Comparison of ENCODE assay signal across 24 cellular contexts in genomic region chr2:69958480-69958879, GRCh38.
"Had no signal": no experiment of that assay in that cellular context is flagged by ENCODE, and none has a peak within 500 bp of the region (broad histone marks: within the 10 kb centered on the region; RNA-seq: fewer than 3 reads in every experiment).

No MANE protein-coding gene starts in this region.

- H3K4me1 ChIP-seq: right atrium auricular region, thyroid gland, upper lobe of left lung had no signal

- H3K36me3 ChIP-seq: neural progenitor cell, right atrium auricular region, thyroid gland, upper lobe of left lung had no signal

- H3K27ac Mint-ChIP-seq: activated CD4-positive, alpha-beta T cell treated with anti-CD3 and anti-CD28 coated beads for 36 hours; activated CD8-positive, alpha-beta memory T cell treated with anti-CD3 and anti-CD28 coated beads, Interleukin-2, amount 10 ng/mL, durations not matched to agents 7 days and 5 days; activated CD8-positive, alpha-beta T cell treated with anti-CD3 and anti-CD28 coated beads, Interleukin-2, amount 10 ng/mL, durations not matched to agents 7 days and 5 days; activated naive CD4-positive, alpha-beta T cell treated with anti-CD3 and anti-CD28 coated beads, Interleukin-2, amount 50 U/mL, for 24 hours; activated naive CD8-positive, alpha-beta T cell treated with anti-CD3 and anti-CD28 coated beads, Interleukin-2, amount 50 U/mL, for 24 hours; activated T-helper 1 cell treated with anti-CD3 and anti-CD28 coated beads, Interleukin-12 subunit alpha, Interleukin-12 subunit beta, Interleukin-2, Interleukin-4 antibody, amounts not matched to agents 30 ng/mL and 10 ng/mL and 1 ng/mL, durations not matched to agents 14 hours and 24 hours and 36 hours; memory B cell; natural killer cell; neural progenitor cell; stimulated activated memory B cell treated with anti-CD40 and anti-IgM and Interleukin-4, amounts not matched to agents 10 μg/mL and 1 μg/mL and 100 μg/mL, for 72 hours; stimulated activated naive CD8-positive, alpha-beta T cell treated with anti-CD3 and anti-CD28 coated beads, Interleukin-15, amount 100 ng/mL, for 72 hours had no signal

- H3K4me2 ChIP-seq: neural progenitor cell, smooth muscle cell had no signal

- ATAC-seq: activated CD4-positive, alpha-beta T cell treated with anti-CD3 and anti-CD28 coated beads for 36 hours; activated CD8-positive, alpha-beta T cell treated with anti-CD3 and anti-CD28 coated beads, Interleukin-2, amount 10 ng/mL, durations not matched to agents 7 days and 5 days; activated naive CD8-positive, alpha-beta T cell treated with anti-CD3 and anti-CD28 coated beads, Interleukin-2, amount 50 U/mL, for 24 hours; esophagus mucosa; left colon; natural killer cell; stimulated activated memory B cell treated with anti-CD40 and anti-IgM and Interleukin-4, amounts not matched to agents 10 μg/mL and 1 μg/mL and 100 μg/mL, for 72 hours had no signal

- H3K27me3 Mint-ChIP-seq: activated naive CD4-positive, alpha-beta T cell treated with anti-CD3 and anti-CD28 coated beads, Interleukin-2, amount 50 U/mL, for 24 hours; stimulated activated memory B cell treated with anti-CD40 and anti-IgM and Interleukin-4, amounts not matched to agents 10 μg/mL and 1 μg/mL and 100 μg/mL, for 72 hours had no signal

- H3K9me3 Mint-ChIP-seq: activated naive CD4-positive, alpha-beta T cell treated with anti-CD3 and anti-CD28 coated beads, Interleukin-2, amount 50 U/mL, for 24 hours; activated naive CD8-positive, alpha-beta T cell treated with anti-CD3 and anti-CD28 coated beads, Interleukin-2, amount 50 U/mL, for 24 hours; activated T-helper 1 cell treated with anti-CD3 and anti-CD28 coated beads, Interleukin-12 subunit alpha, Interleukin-12 subunit beta, Interleukin-2, Interleukin-4 antibody, amounts not matched to agents 30 ng/mL and 10 ng/mL and 1 ng/mL, durations not matched to agents 14 hours and 24 hours and 36 hours; memory B cell; natural killer cell; neural progenitor cell; stimulated activated memory B cell treated with anti-CD40 and anti-IgM and Interleukin-4, amounts not matched to agents 10 μg/mL and 1 μg/mL and 100 μg/mL, for 72 hours; stimulated activated naive CD8-positive, alpha-beta T cell treated with anti-CD3 and anti-CD28 coated beads, Interleukin-15, amount 100 ng/mL, for 72 hours had no signal

- H3K4me3 ChIP-seq: neural progenitor cell, right atrium auricular region, smooth muscle cell, thyroid gland, upper lobe of left lung had no signal

- H3K36me3 Mint-ChIP-seq: activated CD8-positive, alpha-beta memory T cell treated with anti-CD3 and anti-CD28 coated beads, Interleukin-2, amount 10 ng/mL, durations not matched to agents 7 days and 5 days; activated naive CD4-positive, alpha-beta T cell treated with anti-CD3 and anti-CD28 coated beads, Interleukin-2, amount 50 U/mL, for 24 hours; memory B cell; natural killer cell; neural progenitor cell; stimulated activated memory B cell treated with anti-CD40 and anti-IgM and Interleukin-4, amounts not matched to agents 10 μg/mL and 1 μg/mL and 100 μg/mL, for 72 hours had no signal

- H3K27me3 ChIP-seq: neural progenitor cell, right atrium auricular region, thyroid gland, upper lobe of left lung had no signal

- H3K27ac ChIP-seq: neural progenitor cell, right atrium auricular region, thyroid gland, upper lobe of left lung had no signal

- H3K4me3 Mint-ChIP-seq: activated CD4-positive, alpha-beta T cell treated with anti-CD3 and anti-CD28 coated beads for 36 hours; activated CD8-positive, alpha-beta memory T cell treated with anti-CD3 and anti-CD28 coated beads, Interleukin-2, amount 10 ng/mL, durations not matched to agents 7 days and 5 days; activated CD8-positive, alpha-beta T cell treated with anti-CD3 and anti-CD28 coated beads, Interleukin-2, amount 10 ng/mL, durations not matched to agents 7 days and 5 days; activated naive CD4-positive, alpha-beta T cell treated with anti-CD3 and anti-CD28 coated beads, Interleukin-2, amount 50 U/mL, for 24 hours; activated naive CD8-positive, alpha-beta T cell treated with anti-CD3 and anti-CD28 coated beads, Interleukin-2, amount 50 U/mL, for 24 hours; activated T-helper 1 cell treated with anti-CD3 and anti-CD28 coated beads, Interleukin-12 subunit alpha, Interleukin-12 subunit beta, Interleukin-2, Interleukin-4 antibody, amounts not matched to agents 30 ng/mL and 10 ng/mL and 1 ng/mL, durations not matched to agents 14 hours and 24 hours and 36 hours; memory B cell; natural killer cell; neural progenitor cell; stimulated activated memory B cell treated with anti-CD40 and anti-IgM and Interleukin-4, amounts not matched to agents 10 μg/mL and 1 μg/mL and 100 μg/mL, for 72 hours; stimulated activated naive CD8-positive, alpha-beta T cell treated with anti-CD3 and anti-CD28 coated beads, Interleukin-15, amount 100 ng/mL, for 72 hours had no signal

- H2AFZ ChIP-seq: neural progenitor cell had no signal

- H3K9me3 ChIP-seq: right atrium auricular region, thyroid gland, upper lobe of left lung had no signal

- DNase-seq: activated CD4-positive, alpha-beta T cell treated with anti-CD3 and anti-CD28 coated beads for 36 hours; activated CD4-positive, CD25-positive, alpha-beta regulatory T cell; activated CD8-positive, alpha-beta memory T cell treated with anti-CD3 and anti-CD28 coated beads, Interleukin-2, amount 10 ng/mL, durations not matched to agents 7 days and 5 days; activated CD8-positive, alpha-beta T cell treated with anti-CD3 and anti-CD28 coated beads, Interleukin-2, amount 10 ng/mL, durations not matched to agents 7 days and 5 days; activated naive CD8-positive, alpha-beta T cell treated with anti-CD3 and anti-CD28 coated beads, Interleukin-2, amount 50 U/mL, for 24 hours; amygdala; central memory CD4-positive, alpha-beta T cell; hippocampal formation; left colon; natural killer cell; stimulated activated CD4-positive, alpha-beta T cell treated with anti-CD3 and anti-CD28 coated beads, Interleukin-1b, Interleukin-23, amount 100 ng/mL, for 48 hours; stimulated activated CD4-positive, alpha-beta T cell treated with anti-CD3 and anti-CD28 coated beads, Interleukin-4, amount 100 ng/mL, for 4 hours; stimulated activated CD8-positive, alpha-beta memory T cell treated with anti-CD3 and anti-CD28 coated beads, Interleukin-4, amount 100 ng/mL, for 48 hours; stimulated activated naive CD8-positive, alpha-beta T cell treated with anti-CD3 and anti-CD28 coated beads, Interleukin-15, amount 100 ng/mL, for 72 hours; thyroid gland; upper lobe of left lung had no signal

- H3K4me1 Mint-ChIP-seq: activated CD4-positive, alpha-beta T cell treated with anti-CD3 and anti-CD28 coated beads for 36 hours; activated naive CD4-positive, alpha-beta T cell treated with anti-CD3 and anti-CD28 coated beads, Interleukin-2, amount 50 U/mL, for 24 hours; activated naive CD8-positive, alpha-beta T cell treated with anti-CD3 and anti-CD28 coated beads, Interleukin-2, amount 50 U/mL, for 24 hours; stimulated activated memory B cell treated with anti-CD40 and anti-IgM and Interleukin-4, amounts not matched to agents 10 μg/mL and 1 μg/mL and 100 μg/mL, for 72 hours had no signal

- H3K9ac ChIP-seq: neural progenitor cell had no signal
